In the genomic region with DNA sequence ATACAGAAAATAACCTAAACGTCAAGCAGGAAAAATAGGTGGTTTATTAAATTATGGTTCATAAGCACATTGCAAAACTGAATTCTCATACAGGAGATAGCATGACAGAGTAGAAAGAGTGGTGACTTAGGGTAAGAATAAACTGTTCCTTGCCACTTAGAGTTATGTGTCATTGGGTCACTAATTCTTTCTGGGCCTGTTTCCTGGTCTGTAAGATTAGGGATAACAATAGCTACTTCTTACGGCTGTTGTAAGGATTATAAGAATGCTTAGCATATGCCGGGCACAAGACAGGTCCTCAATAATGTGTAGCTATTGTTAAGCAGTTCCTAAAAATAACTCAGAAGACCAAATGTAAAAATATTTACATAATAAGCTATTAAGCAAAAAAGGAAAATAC, we compare ENCODE assay signal across 24 cellular contexts. TPM values are rescaled to one million over a fixed set of nuclear protein-coding genes. Genes with fewer than 3 reads are reported as not detected.
"Had no signal": no experiment of that assay in that cellular context is flagged by ENCODE, and none has a peak within 500 bp of the region (broad histone marks: within the 10 kb centered on the region; RNA-seq: fewer than 3 reads in every experiment).

No MANE protein-coding gene starts in this region.

- H3K4me2 ChIP-seq: KMS-11 had no signal

- H3K9me3 ChIP-seq: MG63 had no signal

- H3K9ac ChIP-seq: KMS-11 had no signal

- H3K4me3 ChIP-seq: MG63 had no signal

- H3K27ac ChIP-seq: KMS-11 had no signal

- FAIRE-seq: astrocyte had no signal

- ATAC-seq: activated CD8-positive, alpha-beta memory T cell treated with anti-CD3 and anti-CD28 coated beads, Interleukin-2, amount 10 ng/mL, durations not matched to agents 7 days and 5 days; activated T-cell treated with anti-CD3 and anti-CD28 coated beads, Interleukin-2, amount 50 U/mL, for 4 hours; activated T-helper 17 cell treated with anti-CD3 and anti-CD28 coated beads, Interleukin-2, amount 50 U/mL, for 72 hours; T-helper 17 cell had no signal

- H3K27me3 ChIP-seq: MG63 had no signal

- DNase-seq: activated B cell treated with CpG ODN at 0.5 μM for 24 hours; activated CD4-positive, alpha-beta T cell treated with anti-CD3 and anti-CD28 coated beads for 1 hour; activated CD4-positive, alpha-beta T cell treated with anti-CD3 and anti-CD28 coated beads, Interleukin-2, amount 10 ng/mL, durations not matched to agents 24 days and 14 days; activated CD4-positive, alpha-beta T cell treated with anti-CD3 and anti-CD28 coated beads, Interleukin-2, amount 50 U/mL, for 48 hours; activated CD8-positive, alpha-beta memory T cell treated with anti-CD3 and anti-CD28 coated beads, Interleukin-2, amount 10 ng/mL, durations not matched to agents 7 days and 5 days; activated gamma-delta T cell; activated naive CD4-positive, alpha-beta T cell treated with anti-CD3 and anti-CD28 coated beads for 36 hours; activated T-cell treated with anti-CD3 and anti-CD28 coated beads, Interleukin-2, amount 50 U/mL, for 4 hours; amygdala; MG63; MV-4-11; NCI-H1092 treated with DMSO at 0.1 percent for 48 hours; NCI-H1417 treated with DMSO at 0.1 percent for 48 hours; NCI-H1694; NCI-H2029 treated with DMSO at 0.1 percent for 48 hours; NCI-H510A treated with DMSO at 0.1 percent for 48 hours; NCI-H748 treated with DMSO at 0.1 percent for 48 hours; SIG-M5; T-helper 17 cell; T-helper 9 cell had no signal

RNA-seq across cellular contexts. Expression of a gene that starts 32.7 kb away (rescaled TPM):
- total RNA-seq: activated B cell treated with CpG ODN at 0.5 μM for 24 hours; activated CD4-positive, alpha-beta T cell treated with anti-CD3 and anti-CD28 coated beads, Interleukin-2, amount 10 ng/mL, durations not matched to agents 24 days and 14 days; activated naive CD4-positive, alpha-beta T cell treated with anti-CD3 and anti-CD28 coated beads for 36 hours; activated T-helper 17 cell treated with anti-CD3 and anti-CD28 coated beads, Interleukin-2, amount 50 U/mL, for 72 hours; OCI-LY7; T-helper 17 cell had no signal
